14 cellular contexts compared by ENCODE assay signal in genomic region chr21:44969965-44970755, GRCh38. TPM values are rescaled to one million over a fixed set of nuclear protein-coding genes. Genes with fewer than 3 reads are reported as not detected.
A peak's percentile ranks its signal among the peaks of the same experiment; 100 is the strongest.
DNase-seq lines count a peak whose midpoint lies in the region; ATAC-seq and TF ChIP-seq lines count a peak whose summit lies in the region.
"Had no signal": no experiment of that assay in that cellular context is flagged by ENCODE, and none has a peak within 500 bp of the region (broad histone marks: within the 10 kb centered on the region; RNA-seq: fewer than 3 reads in every experiment).

No MANE protein-coding gene starts in this region.

- H4K20me1 ChIP-seq in OCI-LY7 (ENCODE audit: insufficient read depth, low read length) = no peaks in the 10 kb centered on the region

- H3K79me2 ChIP-seq in OCI-LY7 (ENCODE audit: insufficient read depth, low read depth, low read length) = no peaks in the 10 kb centered on the region

- H3K36me3 ChIP-seq in tibial artery (peaks cover 8 to 43% (median 14%) of the 10 kb centered on the region in 3 donors), OCI-LY7 (ENCODE audit: insufficient read depth, low read length) (peaks cover 47% of the 10 kb centered on the region)
- H3K36me3 ChIP-seq: breast epithelium had no signal

- H3K9me2 ChIP-seq in OCI-LY7 (ENCODE audit: insufficient read depth, low read length) = no peaks in the 10 kb centered on the region

- H3K4me1 Mint-ChIP-seq in activated naive CD4-positive, alpha-beta T cell treated with anti-CD3 and anti-CD28 coated beads for 36 hours (ENCODE audit: low read depth) = peaks cover 25% of the 10 kb centered on the region
- H3K4me1 Mint-ChIP-seq in activated CD8-positive, alpha-beta T cell treated with anti-CD3 and anti-CD28 coated beads, Interleukin-2, amount 10 ng/mL, durations not matched to agents 7 days and 5 days (ENCODE audit: low read depth) = peaks cover 44% of the 10 kb centered on the region
- H3K4me1 Mint-ChIP-seq in immature natural killer cell = peaks cover 56 to 57% of the 10 kb centered on the region in 2 donors
- peaks cover 14% of the 10 kb centered on the region for H3K4me1 Mint-ChIP-seq in activated T-helper 1 cell treated with anti-CD3 and anti-CD28 coated beads, Interleukin-12 subunit alpha, Interleukin-12 subunit beta, Interleukin-2, Interleukin-4 antibody, amounts not matched to agents 30 ng/mL and 10 ng/mL and 1 ng/mL, durations not matched to agents 14 hours and 24 hours and 36 hours (ENCODE audit: low read depth)

- CTCF ChIA-PET in activated naive CD4-positive, alpha-beta T cell treated with anti-CD3 and anti-CD28 coated beads for 36 hours (lab: Charles Lee) = interaction anchor here (1.2 to 1.7 kb wide), 2 partner anchors 159 to 168 kb away, joined by 4 to 6 read pairs; no protein-coding TSS in a partner anchor
- CTCF ChIA-PET in activated CD8-positive, alpha-beta T cell treated with anti-CD3 and anti-CD28 coated beads, Interleukin-2, amount 10 ng/mL, durations not matched to agents 7 days and 5 days (lab: Charles Lee) = interaction anchor here (1.3 to 10.3 kb wide), 3 partner anchors 20 to 167 kb away, joined by 3 to 60 read pairs (median 4); no protein-coding TSS in a partner anchor
- CTCF ChIA-PET in OCI-LY7 (lab: Charles Lee; ENCODE audit: unreplicated experiment) = no interaction called here

- H3K4me1 ChIP-seq in tibial artery (peaks cover 5 to 97% (median 70%) of the 10 kb centered on the region in 4 donors), OCI-LY7 (ENCODE audit: insufficient read depth, low read length, poor library complexity, severe bottlenecking) (no peaks in the 10 kb centered on the region)

- peak overlapping the region; percentile 4 to 12 for H3K4me3 ChIP-seq in tibial artery
- no peak overlapping the region for H3K4me3 ChIP-seq in OCI-LY7 (ENCODE audit: low read depth, low read length, poor library complexity, severe bottlenecking)
- H3K4me3 ChIP-seq: breast epithelium, Peyer's patch had no signal

- peak; percentile 51 for ATAC-seq in activated CD8-positive, alpha-beta T cell treated with anti-CD3 and anti-CD28 coated beads, Interleukin-2, amount 10 ng/mL, durations not matched to agents 7 days and 5 days

- peaks cover 10% of the 10 kb centered on the region for H3K36me3 Mint-ChIP-seq in activated naive CD4-positive, alpha-beta T cell treated with anti-CD3 and anti-CD28 coated beads for 36 hours (ENCODE audit: low read depth)
- peaks cover 25% of the 10 kb centered on the region for H3K36me3 Mint-ChIP-seq in activated CD8-positive, alpha-beta T cell treated with anti-CD3 and anti-CD28 coated beads, Interleukin-2, amount 10 ng/mL, durations not matched to agents 7 days and 5 days (ENCODE audit: low read depth)
- peaks cover 6 to 14% (median 8%) of the 10 kb centered on the region in 3 donors for H3K36me3 Mint-ChIP-seq in immature natural killer cell
- peaks cover 21% of the 10 kb centered on the region for H3K36me3 Mint-ChIP-seq in activated T-helper 1 cell treated with anti-CD3 and anti-CD28 coated beads, Interleukin-12 subunit alpha, Interleukin-12 subunit beta, Interleukin-2, Interleukin-4 antibody, amounts not matched to agents 30 ng/mL and 10 ng/mL and 1 ng/mL, durations not matched to agents 14 hours and 24 hours and 36 hours (ENCODE audit: low read depth)

- no peaks in the 10 kb centered on the region for H3K27me3 Mint-ChIP-seq in activated naive CD4-positive, alpha-beta T cell treated with anti-CD3 and anti-CD28 coated beads for 36 hours (ENCODE audit: low read depth)
- no peaks in the 10 kb centered on the region for H3K27me3 Mint-ChIP-seq in activated CD8-positive, alpha-beta T cell treated with anti-CD3 and anti-CD28 coated beads, Interleukin-2, amount 10 ng/mL, durations not matched to agents 7 days and 5 days (ENCODE audit: low read depth)
- H3K27me3 Mint-ChIP-seq in immature natural killer cell (ENCODE audit: low read depth in 3 of 3) = peaks cover 1 to 6% (median 6%) of the 10 kb centered on the region in 3 donors
- no peaks in the 10 kb centered on the region for H3K27me3 Mint-ChIP-seq in activated T-helper 1 cell treated with anti-CD3 and anti-CD28 coated beads, Interleukin-12 subunit alpha, Interleukin-12 subunit beta, Interleukin-2, Interleukin-4 antibody, amounts not matched to agents 30 ng/mL and 10 ng/mL and 1 ng/mL, durations not matched to agents 14 hours and 24 hours and 36 hours (ENCODE audit: insufficient read depth)

- H2AFZ ChIP-seq in OCI-LY7 (ENCODE audit: low read length) = no peak overlapping the region

- no peak overlapping the region for H3K4me2 ChIP-seq in OCI-LY7 (ENCODE audit: low read length)

- POLR2A ChIA-PET in activated CD8-positive, alpha-beta T cell treated with anti-CD3 and anti-CD28 coated beads, Interleukin-2, amount 10 ng/mL, durations not matched to agents 7 days and 5 days (lab: Charles Lee) = no interaction called here
- POLR2A ChIA-PET in OCI-LY7 (lab: Charles Lee) = interaction anchor here (0.5 kb wide), 1 partner anchor 1394 kb away, joined by 4 read pairs; no protein-coding TSS in a partner anchor

- H3K4me3 Mint-ChIP-seq in activated naive CD4-positive, alpha-beta T cell treated with anti-CD3 and anti-CD28 coated beads for 36 hours = no peak overlapping the region
- no peak overlapping the region for H3K4me3 Mint-ChIP-seq in activated CD8-positive, alpha-beta T cell treated with anti-CD3 and anti-CD28 coated beads, Interleukin-2, amount 10 ng/mL, durations not matched to agents 7 days and 5 days
- H3K4me3 Mint-ChIP-seq in immature natural killer cell = peak overlapping the region; percentile 81 to 86 (median 83)
- no peak overlapping the region for H3K4me3 Mint-ChIP-seq in activated T-helper 1 cell treated with anti-CD3 and anti-CD28 coated beads, Interleukin-12 subunit alpha, Interleukin-12 subunit beta, Interleukin-2, Interleukin-4 antibody, amounts not matched to agents 30 ng/mL and 10 ng/mL and 1 ng/mL, durations not matched to agents 14 hours and 24 hours and 36 hours

- H3K27ac ChIP-seq in tibial artery (peak overlapping the region; percentile 93 to 96), OCI-LY7 (ENCODE audit: low read depth, low read length, poor library complexity, severe bottlenecking) (no peak overlapping the region)

- BruUV-seq in OCI-LY7 (replicated peaks; lab: Mats Ljungman, UMichigan) = no TSS peak

- intact Hi-C loops in activated naive CD4-positive, alpha-beta T cell treated with anti-CD3 and anti-CD28 coated beads for 36 hours (cut with micrococcal nuclease) = no loop called here
- intact Hi-C loops in tibial artery (cut with DNase I; ENCODE audit: low total_unique reads) = loop anchor here (5.0 kb wide), 1 partner anchor 67 kb away; no protein-coding TSS in a partner anchor
- intact Hi-C loops in OCI-LY7 (cut with micrococcal nuclease; ENCODE audit: unreplicated experiment) = no loop called here
- intact Hi-C loops in activated T-helper 1 cell treated with anti-CD3 and anti-CD28 coated beads, Interleukin-12 subunit alpha, Interleukin-12 subunit beta, Interleukin-2, Interleukin-4 antibody, amounts not matched to agents 30 ng/mL and 10 ng/mL and 1 ng/mL, durations not matched to agents 14 hours and 24 hours and 36 hours (cut with micrococcal nuclease) = no loop called here

- H3K27ac Mint-ChIP-seq in activated naive CD4-positive, alpha-beta T cell treated with anti-CD3 and anti-CD28 coated beads for 36 hours = peak overlapping the region; percentile 15
- H3K27ac Mint-ChIP-seq in activated CD8-positive, alpha-beta T cell treated with anti-CD3 and anti-CD28 coated beads, Interleukin-2, amount 10 ng/mL, durations not matched to agents 7 days and 5 days = peak overlapping the region; percentile 82
- peak overlapping the region; percentile 78 to 94 (median 91) for H3K27ac Mint-ChIP-seq in immature natural killer cell
- no peak overlapping the region for H3K27ac Mint-ChIP-seq in activated T-helper 1 cell treated with anti-CD3 and anti-CD28 coated beads, Interleukin-12 subunit alpha, Interleukin-12 subunit beta, Interleukin-2, Interleukin-4 antibody, amounts not matched to agents 30 ng/mL and 10 ng/mL and 1 ng/mL, durations not matched to agents 14 hours and 24 hours and 36 hours

- no peak for TF ChIP-seq CTCF in tibial artery (IDR thresholded peaks at IDR 0.05)
- no peak for TF ChIP-seq CTCF in OCI-LY7 (conservative IDR thresholded peaks at IDR 0.05; ENCODE audit: low read length)

- no peaks in the 10 kb centered on the region for H3K27me3 ChIP-seq in tibial artery
- H3K27me3 ChIP-seq: breast epithelium, Peyer's patch had no signal

- H3K9me3 Mint-ChIP-seq in activated naive CD4-positive, alpha-beta T cell treated with anti-CD3 and anti-CD28 coated beads for 36 hours = no peaks in the 10 kb centered on the region
- no peaks in the 10 kb centered on the region for H3K9me3 Mint-ChIP-seq in activated CD8-positive, alpha-beta T cell treated with anti-CD3 and anti-CD28 coated beads, Interleukin-2, amount 10 ng/mL, durations not matched to agents 7 days and 5 days (ENCODE audit: insufficient read depth)
- H3K9me3 Mint-ChIP-seq in immature natural killer cell = no peaks in the 10 kb centered on the region
- no peaks in the 10 kb centered on the region for H3K9me3 Mint-ChIP-seq in activated T-helper 1 cell treated with anti-CD3 and anti-CD28 coated beads, Interleukin-12 subunit alpha, Interleukin-12 subunit beta, Interleukin-2, Interleukin-4 antibody, amounts not matched to agents 30 ng/mL and 10 ng/mL and 1 ng/mL, durations not matched to agents 14 hours and 24 hours and 36 hours
- H3K9me3 Mint-ChIP-seq: naive B cell had no signal

- H3K9me3 ChIP-seq in tibial artery (no peaks in the 10 kb centered on the region), OCI-LY7 (ENCODE audit: low read length) (no peaks in the 10 kb centered on the region)
- H3K9me3 ChIP-seq: breast epithelium, Peyer's patch had no signal

- DNase-seq in activated naive CD4-positive, alpha-beta T cell treated with anti-CD3 and anti-CD28 coated beads for 36 hours = no peak
- DNase-seq in activated naive CD4-positive, alpha-beta T cell treated with anti-CD3 and anti-CD28 coated beads, Interleukin-2, amount 50 U/mL, for 16 hours = no peak
- DNase-seq in activated CD8-positive, alpha-beta T cell treated with anti-CD3 and anti-CD28 coated beads, Interleukin-2, amount 10 ng/mL, durations not matched to agents 7 days and 5 days = peak; percentile 32
- DNase-seq in immature natural killer cell = peak; percentile 49 to 55 (median 52)
- DNase-seq in tibial artery = no peak
- no peak for DNase-seq in OCI-LY7 (ENCODE audit: low spot score)
- no peak for DNase-seq in activated T-helper 1 cell treated with anti-CD3 and anti-CD28 coated beads, Interleukin-12 subunit alpha, Interleukin-12 subunit beta, Interleukin-2, Interleukin-4 antibody, amounts not matched to agents 30 ng/mL and 10 ng/mL and 1 ng/mL, durations not matched to agents 14 hours and 24 hours and 36 hours (ENCODE audit: low spot score)
- no peak for DNase-seq in cortex of kidney (lab: John Stamatoyannopoulos, UW)
- DNase-seq: activated CD4-positive, alpha-beta T cell treated with anti-CD3 and anti-CD28 coated beads for 48 hours; head of caudate nucleus; naive B cell; NCI-H1048; Peyer's patch had no signal

RNA-seq across cellular contexts. Expression of gene SLX9, which starts 30.3 kb away (rescaled TPM):
- total RNA-seq in activated naive CD4-positive, alpha-beta T cell treated with anti-CD3 and anti-CD28 coated beads for 36 hours = 10 to 100 TPM; 61.8 to 63.4 TPM
- total RNA-seq in activated CD8-positive, alpha-beta T cell treated with anti-CD3 and anti-CD28 coated beads, Interleukin-2, amount 10 ng/mL, durations not matched to agents 7 days and 5 days = 10 to 100 TPM; 56.6 to 60.4 TPM
- polyA plus RNA-seq in immature natural killer cell = 10 to 100 TPM in 2 of 3 donors, 1 to 10 TPM in 1; 7.1 to 12.4 (median 11.3) TPM
- total RNA-seq in OCI-LY7 (2014; rRNA removed; shearing (Covaris generic)) = 18.6 and 37.0 TPM in 2 replicates
- 53.3 and 61.6 TPM in 2 replicates for total RNA-seq in OCI-LY7 (2022)
- total RNA-seq in activated T-helper 1 cell treated with anti-CD3 and anti-CD28 coated beads, Interleukin-12 subunit alpha, Interleukin-12 subunit beta, Interleukin-2, Interleukin-4 antibody, amounts not matched to agents 30 ng/mL and 10 ng/mL and 1 ng/mL, durations not matched to agents 14 hours and 24 hours and 36 hours = 83.4 and 84.7 TPM in 2 replicates

RNA-seq across cellular contexts. Expression of gene ITGB2, which starts 49.5 kb away (rescaled TPM):
- total RNA-seq in activated naive CD4-positive, alpha-beta T cell treated with anti-CD3 and anti-CD28 coated beads for 36 hours = 100 to 1,000 TPM; 182 to 185 TPM
- total RNA-seq in activated CD8-positive, alpha-beta T cell treated with anti-CD3 and anti-CD28 coated beads, Interleukin-2, amount 10 ng/mL, durations not matched to agents 7 days and 5 days = 100 to 1,000 TPM; 503 to 530 TPM
- 1,000 to 10,000 TPM; 1,416 to 2,161 (median 1,452) TPM for polyA plus RNA-seq in immature natural killer cell
- 4.2 and 11.6 TPM in 2 replicates for total RNA-seq in OCI-LY7 (2014; rRNA removed; shearing (Covaris generic))
- 60.8 and 78.9 TPM in 2 replicates for total RNA-seq in OCI-LY7 (2022)
- total RNA-seq in activated T-helper 1 cell treated with anti-CD3 and anti-CD28 coated beads, Interleukin-12 subunit alpha, Interleukin-12 subunit beta, Interleukin-2, Interleukin-4 antibody, amounts not matched to agents 30 ng/mL and 10 ng/mL and 1 ng/mL, durations not matched to agents 14 hours and 24 hours and 36 hours = 292 and 294 TPM in 2 replicates

Comparison
In these comparisons a context has a peak if more than half of its experiments do, and no peak if none do; other contexts are left out.
1. DNase-seq: peak in activated CD8-positive, alpha-beta T cell treated with anti-CD3 and anti-CD28 coated beads, Interleukin-2, amount 10 ng/mL, durations not matched to agents 7 days and 5 days (single experiment) and immature natural killer cell (3 of 3); none in activated naive CD4-positive, alpha-beta T cell treated with anti-CD3 and anti-CD28 coated beads for 36 hours (single experiment), activated naive CD4-positive, alpha-beta T cell treated with anti-CD3 and anti-CD28 coated beads, Interleukin-2, amount 50 U/mL, for 16 hours (single experiment), tibial artery (0 of 2), OCI-LY7 (single experiment), activated T-helper 1 cell treated with anti-CD3 and anti-CD28 coated beads, Interleukin-12 subunit alpha, Interleukin-12 subunit beta, Interleukin-2, Interleukin-4 antibody, amounts not matched to agents 30 ng/mL and 10 ng/mL and 1 ng/mL, durations not matched to agents 14 hours and 24 hours and 36 hours (single experiment) and cortex of kidney (single experiment).
2. H3K4me3 Mint-ChIP-seq: peak in immature natural killer cell (5 of 5); none in activated naive CD4-positive, alpha-beta T cell treated with anti-CD3 and anti-CD28 coated beads for 36 hours (single experiment), activated CD8-positive, alpha-beta T cell treated with anti-CD3 and anti-CD28 coated beads, Interleukin-2, amount 10 ng/mL, durations not matched to agents 7 days and 5 days (single experiment) and activated T-helper 1 cell treated with anti-CD3 and anti-CD28 coated beads, Interleukin-12 subunit alpha, Interleukin-12 subunit beta, Interleukin-2, Interleukin-4 antibody, amounts not matched to agents 30 ng/mL and 10 ng/mL and 1 ng/mL, durations not matched to agents 14 hours and 24 hours and 36 hours (single experiment).